In genomic region chr6:11093591-11094410, GRCh38 we compare ENCODE assay signal across 1 cellular context.
A peak's percentile ranks its signal among the peaks of the same experiment; 100 is the strongest.
TF ChIP-seq lines count a peak whose summit lies in the region.

Gene SMIM13 (plus strand): TSS chr6:11093834. CDS start chr6:11094314, 480 bp downstream.

TF ChIP-seq in HepG2, 621 proteins besides CTCF, POLR2A, EP300 and RAD21 (continued from another document and continues in another):
- peak; percentile 98 for TF ChIP-seq ZNF142 (CRISPR knock-in tag; IDR thresholded peaks at IDR 0.05)
- TF ChIP-seq, protein P1, sequence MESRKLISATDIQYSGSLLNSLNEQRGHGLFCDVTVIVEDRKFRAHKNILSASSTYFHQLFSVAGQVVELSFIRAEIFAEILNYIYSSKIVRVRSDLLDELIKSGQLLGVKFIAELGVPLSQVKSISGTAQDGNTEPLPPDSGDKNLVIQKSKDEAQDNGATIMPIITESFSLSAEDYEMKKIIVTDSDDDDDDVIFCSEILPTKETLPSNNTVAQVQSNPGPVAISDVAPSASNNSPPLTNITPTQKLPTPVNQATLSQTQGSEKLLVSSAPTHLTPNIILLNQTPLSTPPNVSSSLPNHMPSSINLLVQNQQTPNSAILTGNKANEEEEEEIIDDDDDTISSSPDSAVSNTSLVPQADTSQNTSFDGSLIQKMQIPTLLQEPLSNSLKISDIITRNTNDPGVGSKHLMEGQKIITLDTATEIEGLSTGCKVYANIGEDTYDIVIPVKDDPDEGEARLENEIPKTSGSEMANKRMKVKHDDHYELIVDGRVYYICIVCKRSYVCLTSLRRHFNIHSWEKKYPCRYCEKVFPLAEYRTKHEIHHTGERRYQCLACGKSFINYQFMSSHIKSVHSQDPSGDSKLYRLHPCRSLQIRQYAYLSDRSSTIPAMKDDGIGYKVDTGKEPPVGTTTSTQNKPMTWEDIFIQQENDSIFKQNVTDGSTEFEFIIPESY (CRISPR knock-in tag; IDR thresholded peaks at IDR 0.05): peak; percentile 51
- TF ChIP-seq EED (CRISPR knock-in tag; IDR thresholded peaks at IDR 0.05): no peak; the same call in 1 of the 2 replicates
- peak; percentile 50; the same call in 1 of the 2 replicates for TF ChIP-seq ADNP (CRISPR knock-in tag; IDR thresholded peaks at IDR 0.05)
- peak; percentile 97; the same call in 1 of the 2 replicates for TF ChIP-seq ZNF225 (CRISPR knock-in tag; IDR thresholded peaks at IDR 0.05)
- no peak; the same call in 1 of the 2 replicates for TF ChIP-seq ZNF274 (CRISPR knock-in tag; IDR thresholded peaks at IDR 0.05)
- peak; percentile 89 for TF ChIP-seq ZNF556 (CRISPR knock-in tag; IDR thresholded peaks at IDR 0.05; ENCODE audit: borderline replicate concordance)
- TF ChIP-seq TCF12 (IDR thresholded peaks at IDR 0.05): no peak
- TF ChIP-seq TCF12 (CRISPR knock-in tag; IDR thresholded peaks at IDR 0.05): peak; percentile 36; the same call in 1 of the 2 replicates
- TF ChIP-seq ZNF552 (CRISPR knock-in tag; IDR thresholded peaks at IDR 0.05; ENCODE audit: borderline replicate concordance): peak; percentile 12; the same call in 1 of the 2 replicates
- no peak for TF ChIP-seq RBM22 (optimal IDR thresholded peaks at IDR 0.05; ENCODE audit: low read length)
- TF ChIP-seq NCOA1 (CRISPR knock-in tag; IDR thresholded peaks at IDR 0.05): peak; percentile 97
- peak; percentile 96 for TF ChIP-seq RBFOX2 (IDR thresholded peaks at IDR 0.05; ENCODE audit: low read depth, low read length)
- TF ChIP-seq RFX3 (CRISPR knock-in tag; IDR thresholded peaks at IDR 0.05): no peak
- no peak for TF ChIP-seq MAFG (CRISPR knock-in tag; IDR thresholded peaks at IDR 0.05)
- 0 out of 2 replicates have a peak, but pooled peaks have one; percentile 89 for TF ChIP-seq ZNF713 (CRISPR knock-in tag; IDR thresholded peaks at IDR 0.05)
- TF ChIP-seq DNMT1 (CRISPR knock-in tag; IDR thresholded peaks at IDR 0.05): no peak
- peak; percentile 42; the same call in 1 of the 2 replicates for TF ChIP-seq RFX5 (IDR thresholded peaks at IDR 0.05; ENCODE audit: low read depth, low read length)
- no peak for TF ChIP-seq ZEB1 (IDR thresholded peaks at IDR 0.05; ENCODE audit: insufficient replicate concordance, low read depth)
- TF ChIP-seq STAT6 (CRISPR knock-in tag; IDR thresholded peaks at IDR 0.05; ENCODE audit: borderline replicate concordance): peak; percentile 66; the same call in 1 of the 2 replicates
- peak; percentile 18; the same call in 1 of the 2 replicates for TF ChIP-seq PRDM15 (CRISPR knock-in tag; IDR thresholded peaks at IDR 0.05)
- TF ChIP-seq ZNF143 (CRISPR knock-in tag; IDR thresholded peaks at IDR 0.05): peak; percentile 100
- TF ChIP-seq ZFP41 (CRISPR knock-in tag; IDR thresholded peaks at IDR 0.05; ENCODE audit: borderline replicate concordance): peak; percentile 93; the same call in 1 of the 2 replicates
- TF ChIP-seq ZNF337 (CRISPR knock-in tag; IDR thresholded peaks at IDR 0.05; ENCODE audit: borderline replicate concordance, low read depth): 0 out of 2 replicates have a peak, but pooled peaks have one; percentile 9
- TF ChIP-seq ZNF567 (CRISPR knock-in tag; IDR thresholded peaks at IDR 0.05; ENCODE audit: borderline replicate concordance): peak; percentile 99
- TF ChIP-seq ZNF207 (IDR thresholded peaks at IDR 0.05; ENCODE audit: borderline replicate concordance): no peak
- 0 out of 2 replicates have a peak, but pooled peaks have one; percentile 51 for TF ChIP-seq ZNF235 (CRISPR knock-in tag; IDR thresholded peaks at IDR 0.05; ENCODE audit: borderline replicate concordance)
- TF ChIP-seq MTERF4 (CRISPR knock-in tag; IDR thresholded peaks at IDR 0.05): peak; percentile 38; the same call in 1 of the 2 replicates
- TF ChIP-seq E2F1 (CRISPR knock-in tag; IDR thresholded peaks at IDR 0.05): peak; percentile 94
- no peak for TF ChIP-seq ZNF180 (CRISPR knock-in tag; IDR thresholded peaks at IDR 0.05; ENCODE audit: borderline replicate concordance, low read depth)
- TF ChIP-seq IKZF4 (CRISPR knock-in tag; IDR thresholded peaks at IDR 0.05; ENCODE audit: borderline replicate concordance, low read depth, not compliant biosample characterization): peak; percentile 83
- TF ChIP-seq ZNF362 (CRISPR knock-in tag; IDR thresholded peaks at IDR 0.05; ENCODE audit: borderline replicate concordance): 0 out of 2 replicates have a peak, but pooled peaks have one; percentile 9
- TF ChIP-seq, protein P2, sequence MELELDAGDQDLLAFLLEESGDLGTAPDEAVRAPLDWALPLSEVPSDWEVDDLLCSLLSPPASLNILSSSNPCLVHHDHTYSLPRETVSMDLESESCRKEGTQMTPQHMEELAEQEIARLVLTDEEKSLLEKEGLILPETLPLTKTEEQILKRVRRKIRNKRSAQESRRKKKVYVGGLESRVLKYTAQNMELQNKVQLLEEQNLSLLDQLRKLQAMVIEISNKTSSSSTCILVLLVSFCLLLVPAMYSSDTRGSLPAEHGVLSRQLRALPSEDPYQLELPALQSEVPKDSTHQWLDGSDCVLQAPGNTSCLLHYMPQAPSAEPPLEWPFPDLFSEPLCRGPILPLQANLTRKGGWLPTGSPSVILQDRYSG (CRISPR knock-in tag; IDR thresholded peaks at IDR 0.05): peak; percentile 82; the same call in 1 of the 2 replicates
- TF ChIP-seq KLF16 (CRISPR knock-in tag; IDR thresholded peaks at IDR 0.05): peak in 1 of 2 experiments; percentile 90; a peak in 2 of 4 replicates
- TF ChIP-seq ZNF614 (CRISPR knock-in tag; IDR thresholded peaks at IDR 0.05; ENCODE audit: borderline replicate concordance): peak; percentile 81; the same call in 1 of the 2 replicates
- peak; percentile 76; the same call in 1 of the 2 replicates for TF ChIP-seq ZNF331 (CRISPR knock-in tag; IDR thresholded peaks at IDR 0.05)
- TF ChIP-seq ZMYM3 (CRISPR knock-in tag; IDR thresholded peaks at IDR 0.05): peak; percentile 59
- TF ChIP-seq ZNF577 (CRISPR knock-in tag; IDR thresholded peaks at IDR 0.05; ENCODE audit: borderline replicate concordance, low read depth): no peak
- TF ChIP-seq MXD3 (CRISPR knock-in tag; IDR thresholded peaks at IDR 0.05): peak; percentile 72; the same call in 1 of the 2 replicates
- TF ChIP-seq ZNF451 (CRISPR knock-in tag; IDR thresholded peaks at IDR 0.05): peak; percentile 84
